1 cellular context compared by ENCODE assay signal in genomic region chr1:27724961-27725373, GRCh38.
TF ChIP-seq lines count a peak whose summit lies in the region.

No MANE protein-coding gene starts in this region.

TF ChIP-seq in SK-N-SH, 30 proteins besides CTCF, POLR2A, EP300 and RAD21 (continued from another document):
- no peak for TF ChIP-seq NRF1 (IDR thresholded peaks at IDR 0.05; ENCODE audit: low read depth, low read length)
